ENCODE assay signal across 26 cellular contexts in the genomic region with DNA sequence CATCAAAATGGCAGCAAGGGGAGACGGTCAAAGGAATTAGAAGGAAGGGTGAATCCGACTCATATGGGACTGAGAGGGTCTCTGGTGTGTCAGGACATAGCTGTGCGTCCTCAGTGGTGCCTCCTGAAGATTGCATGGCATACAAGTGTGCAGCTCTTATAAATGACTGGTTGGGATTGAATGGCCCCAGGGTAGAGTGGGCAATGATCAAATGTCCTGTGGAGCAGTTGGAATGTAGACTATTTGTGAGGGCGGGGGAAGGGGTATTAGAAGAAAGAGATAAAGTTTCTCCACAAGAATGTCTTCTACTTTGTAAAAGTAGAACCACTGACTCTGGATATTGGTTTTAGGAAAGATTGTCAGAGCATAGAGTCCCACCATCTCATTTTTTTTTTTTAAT. TPM values are rescaled to one million over a fixed set of nuclear protein-coding genes. Genes with fewer than 3 reads are reported as not detected.
DNase-seq lines count a peak whose midpoint lies in the region; ATAC-seq and TF ChIP-seq lines count a peak whose summit lies in the region.
"Had no signal": no experiment of that assay in that cellular context is flagged by ENCODE, and none has a peak within 500 bp of the region (broad histone marks: within the 10 kb centered on the region; RNA-seq: fewer than 3 reads in every experiment).

No MANE protein-coding gene starts in this region.

- DNase-seq in T-helper 2 cell treated with Interferon-gamma antibody and Interleukin-4, amounts not matched to agents 5 μg/mL and 100 μg/mL, for 36 hours (ENCODE audit: low spot score): no peak
- DNase-seq in T-helper 2 cell (no peak), natural killer cell (no peak), RPMI8226 (no peak), activated gamma-delta T cell (lab: John Stamatoyannopoulos, UW) (no peak)
- DNase-seq in natural killer cell treated with Interleukin-12 subunit alpha and Interleukin-12 subunit beta and Interleukin-15 and Interleukin-18, amount 100 ng/mL, for 72 hours (ENCODE audit: low spot score): no peak
- DNase-seq in activated T-helper 2 cell treated with anti-CD3 and anti-CD28 coated beads, Interferon-gamma antibody, Interleukin-2, Interleukin-4, amounts not matched to agents 10 μg/mL and 5 μg/mL and 100 μg/mL, durations not matched to agents 14 hours and 24 hours and 36 hours (ENCODE audit: low spot score): no peak
- no peak for DNase-seq in stimulated activated effector memory CD8-positive, alpha-beta T cell treated with anti-CD3 and anti-CD28 coated beads, Interleukin-12 subunit alpha, Interleukin-12 subunit beta, amount 100 ng/mL, for 72 hours (ENCODE audit: low spot score in 2 of 2)
- DNase-seq: 8988T; caudate nucleus; DMS79; effector memory CD4-positive, alpha-beta T cell; HCEC 1CT; hypothalamus; left cardiac atrium; NCI-H1694; NCI-H446 treated with DMSO at 0.1 percent for 48 hours; NCI-H774; ovary; upper lobe of right lung had no signal

- intact Hi-C loops in natural killer cell (cut with micrococcal nuclease): no loop called here
- intact Hi-C loops in activated T-helper 2 cell treated with anti-CD3 and anti-CD28 coated beads, Interferon-gamma antibody, Interleukin-2, Interleukin-4, amounts not matched to agents 10 μg/mL and 5 μg/mL and 100 μg/mL, durations not matched to agents 14 hours and 24 hours and 36 hours (cut with micrococcal nuclease): loop anchor here (5.0 kb wide), 2 partner anchors 105 to 215 kb away; no protein-coding TSS in a partner anchor

- peaks cover 3% of the 10 kb centered on the region for H3K9me3 Mint-ChIP-seq in T-helper 2 cell treated with Interferon-gamma antibody and Interleukin-4, amounts not matched to agents 5 μg/mL and 100 μg/mL, for 36 hours
- H3K9me3 Mint-ChIP-seq in natural killer cell treated with Interleukin-12 subunit alpha and Interleukin-12 subunit beta and Interleukin-15 and Interleukin-18, amount 100 ng/mL, for 72 hours: peaks cover 8% of the 10 kb centered on the region
- no peaks in the 10 kb centered on the region for H3K9me3 Mint-ChIP-seq in natural killer cell
- peaks cover 4% of the 10 kb centered on the region for H3K9me3 Mint-ChIP-seq in activated T-helper 2 cell treated with anti-CD3 and anti-CD28 coated beads, Interferon-gamma antibody, Interleukin-2, Interleukin-4, amounts not matched to agents 10 μg/mL and 5 μg/mL and 100 μg/mL, durations not matched to agents 14 hours and 24 hours and 36 hours
- H3K9me3 Mint-ChIP-seq in stimulated activated effector memory CD8-positive, alpha-beta T cell treated with anti-CD3 and anti-CD28 coated beads, Interleukin-12 subunit alpha, Interleukin-12 subunit beta, amount 100 ng/mL, for 72 hours: peaks cover 5% of the 10 kb centered on the region
- H3K9me3 Mint-ChIP-seq: nephron; stimulated activated memory B cell treated with anti-CD40 and anti-IgM and Interleukin-4, amounts not matched to agents 10 μg/mL and 1 μg/mL and 100 μg/mL, for 72 hours had no signal

- H3K36me3 Mint-ChIP-seq in T-helper 2 cell treated with Interferon-gamma antibody and Interleukin-4, amounts not matched to agents 5 μg/mL and 100 μg/mL, for 36 hours (ENCODE audit: low read depth): peaks cover 5% of the 10 kb centered on the region
- H3K36me3 Mint-ChIP-seq in natural killer cell treated with Interleukin-12 subunit alpha and Interleukin-12 subunit beta and Interleukin-15 and Interleukin-18, amount 100 ng/mL, for 72 hours: peaks cover 13% of the 10 kb centered on the region
- H3K36me3 Mint-ChIP-seq in natural killer cell: no peaks in the 10 kb centered on the region
- H3K36me3 Mint-ChIP-seq in activated T-helper 2 cell treated with anti-CD3 and anti-CD28 coated beads, Interferon-gamma antibody, Interleukin-2, Interleukin-4, amounts not matched to agents 10 μg/mL and 5 μg/mL and 100 μg/mL, durations not matched to agents 14 hours and 24 hours and 36 hours (ENCODE audit: low read depth): peaks cover 13% of the 10 kb centered on the region
- H3K36me3 Mint-ChIP-seq in stimulated activated effector memory CD8-positive, alpha-beta T cell treated with anti-CD3 and anti-CD28 coated beads, Interleukin-12 subunit alpha, Interleukin-12 subunit beta, amount 100 ng/mL, for 72 hours: peaks cover 16% of the 10 kb centered on the region
- H3K36me3 Mint-ChIP-seq: stimulated activated memory B cell treated with anti-CD40 and anti-IgM and Interleukin-4, amounts not matched to agents 10 μg/mL and 1 μg/mL and 100 μg/mL, for 72 hours had no signal

- no peak for TF ChIP-seq CTCF in natural killer cell (IDR thresholded peaks at IDR 0.05)

- H3K4me1 Mint-ChIP-seq in T-helper 2 cell treated with Interferon-gamma antibody and Interleukin-4, amounts not matched to agents 5 μg/mL and 100 μg/mL, for 36 hours (ENCODE audit: low read depth): peaks cover 71% of the 10 kb centered on the region
- peaks cover 51 to 71% of the 10 kb centered on the region in 2 donors for H3K4me1 Mint-ChIP-seq in natural killer cell treated with Interleukin-12 subunit alpha and Interleukin-12 subunit beta and Interleukin-15 and Interleukin-18, amount 100 ng/mL, for 72 hours (ENCODE audit: low read depth in 2 of 2)
- peaks cover 0 to 5% of the 10 kb centered on the region in 2 donors for H3K4me1 Mint-ChIP-seq in natural killer cell
- peaks cover 76% of the 10 kb centered on the region for H3K4me1 Mint-ChIP-seq in activated T-helper 2 cell treated with anti-CD3 and anti-CD28 coated beads, Interferon-gamma antibody, Interleukin-2, Interleukin-4, amounts not matched to agents 10 μg/mL and 5 μg/mL and 100 μg/mL, durations not matched to agents 14 hours and 24 hours and 36 hours (ENCODE audit: low read depth)
- H3K4me1 Mint-ChIP-seq in stimulated activated effector memory CD8-positive, alpha-beta T cell treated with anti-CD3 and anti-CD28 coated beads, Interleukin-12 subunit alpha, Interleukin-12 subunit beta, amount 100 ng/mL, for 72 hours: peaks cover 87% of the 10 kb centered on the region

- peak overlapping the region; percentile 27 for H3K27ac Mint-ChIP-seq in T-helper 2 cell treated with Interferon-gamma antibody and Interleukin-4, amounts not matched to agents 5 μg/mL and 100 μg/mL, for 36 hours
- H3K27ac Mint-ChIP-seq in natural killer cell treated with Interleukin-12 subunit alpha and Interleukin-12 subunit beta and Interleukin-15 and Interleukin-18, amount 100 ng/mL, for 72 hours: peak overlapping the region; percentile 87
- no peak overlapping the region for H3K27ac Mint-ChIP-seq in natural killer cell
- peak overlapping the region; percentile 81 for H3K27ac Mint-ChIP-seq in activated T-helper 2 cell treated with anti-CD3 and anti-CD28 coated beads, Interferon-gamma antibody, Interleukin-2, Interleukin-4, amounts not matched to agents 10 μg/mL and 5 μg/mL and 100 μg/mL, durations not matched to agents 14 hours and 24 hours and 36 hours
- peak overlapping the region; percentile 89 for H3K27ac Mint-ChIP-seq in stimulated activated effector memory CD8-positive, alpha-beta T cell treated with anti-CD3 and anti-CD28 coated beads, Interleukin-12 subunit alpha, Interleukin-12 subunit beta, amount 100 ng/mL, for 72 hours
- H3K27ac Mint-ChIP-seq: stimulated activated memory B cell treated with anti-CD40 and anti-IgM and Interleukin-4, amounts not matched to agents 10 μg/mL and 1 μg/mL and 100 μg/mL, for 72 hours had no signal

- H3K27me3 Mint-ChIP-seq in T-helper 2 cell treated with Interferon-gamma antibody and Interleukin-4, amounts not matched to agents 5 μg/mL and 100 μg/mL, for 36 hours (ENCODE audit: low read depth): no peaks in the 10 kb centered on the region
- H3K27me3 Mint-ChIP-seq in natural killer cell treated with Interleukin-12 subunit alpha and Interleukin-12 subunit beta and Interleukin-15 and Interleukin-18, amount 100 ng/mL, for 72 hours: peaks cover 0 to 8% of the 10 kb centered on the region in 2 donors
- H3K27me3 Mint-ChIP-seq in natural killer cell (ENCODE audit: low read depth in 2 of 2): peaks cover 0 to 6% of the 10 kb centered on the region in 2 donors
- H3K27me3 Mint-ChIP-seq in activated T-helper 2 cell treated with anti-CD3 and anti-CD28 coated beads, Interferon-gamma antibody, Interleukin-2, Interleukin-4, amounts not matched to agents 10 μg/mL and 5 μg/mL and 100 μg/mL, durations not matched to agents 14 hours and 24 hours and 36 hours (ENCODE audit: low read depth): no peaks in the 10 kb centered on the region

- H3K4me3 Mint-ChIP-seq in T-helper 2 cell treated with Interferon-gamma antibody and Interleukin-4, amounts not matched to agents 5 μg/mL and 100 μg/mL, for 36 hours: no peak overlapping the region
- H3K4me3 Mint-ChIP-seq in natural killer cell treated with Interleukin-12 subunit alpha and Interleukin-12 subunit beta and Interleukin-15 and Interleukin-18, amount 100 ng/mL, for 72 hours: peak overlapping the region; percentile 59
- no peak overlapping the region for H3K4me3 Mint-ChIP-seq in natural killer cell
- H3K4me3 Mint-ChIP-seq in activated T-helper 2 cell treated with anti-CD3 and anti-CD28 coated beads, Interferon-gamma antibody, Interleukin-2, Interleukin-4, amounts not matched to agents 10 μg/mL and 5 μg/mL and 100 μg/mL, durations not matched to agents 14 hours and 24 hours and 36 hours (ENCODE audit: low read depth): no peak overlapping the region
- H3K4me3 Mint-ChIP-seq in stimulated activated effector memory CD8-positive, alpha-beta T cell treated with anti-CD3 and anti-CD28 coated beads, Interleukin-12 subunit alpha, Interleukin-12 subunit beta, amount 100 ng/mL, for 72 hours: peak overlapping the region; percentile 46
- H3K4me3 Mint-ChIP-seq: nephron; stimulated activated memory B cell treated with anti-CD40 and anti-IgM and Interleukin-4, amounts not matched to agents 10 μg/mL and 1 μg/mL and 100 μg/mL, for 72 hours had no signal

- no peak for ATAC-seq in natural killer cell treated with Interleukin-12 subunit alpha and Interleukin-12 subunit beta and Interleukin-15 and Interleukin-18, amount 100 ng/mL, for 72 hours
- ATAC-seq in natural killer cell: no peak
- no peak for ATAC-seq in stimulated activated effector memory CD8-positive, alpha-beta T cell treated with anti-CD3 and anti-CD28 coated beads, Interleukin-12 subunit alpha, Interleukin-12 subunit beta, amount 100 ng/mL, for 72 hours

RNA-seq across cellular contexts. Expression of a gene that starts 24.6 kb away (rescaled TPM):
- total RNA-seq in natural killer cell treated with Interleukin-12 subunit alpha and Interleukin-12 subunit beta and Interleukin-15 and Interleukin-18, amount 100 ng/mL, for 72 hours: 10 to 100 TPM; 13.7 to 54.8 TPM
- 1 to 10 TPM in 1 of 3 donors, under 1 TPM in 2; 0.31 to 2.3 (median 0.78) TPM for total RNA-seq in natural killer cell
- 166 and 180 TPM in 2 replicates for total RNA-seq in activated T-helper 2 cell treated with anti-CD3 and anti-CD28 coated beads, Interferon-gamma antibody, Interleukin-2, Interleukin-4, amounts not matched to agents 10 μg/mL and 5 μg/mL and 100 μg/mL, durations not matched to agents 14 hours and 24 hours and 36 hours
- total RNA-seq: epithelial cell of proximal tubule, glomerular endothelial cell, LHCN-M2, skeletal muscle tissue had no signal

RNA-seq across cellular contexts. Expression of a gene that starts 44.4 kb away (rescaled TPM):
- 10 to 100 TPM; 68.8 to 93.6 TPM for total RNA-seq in natural killer cell treated with Interleukin-12 subunit alpha and Interleukin-12 subunit beta and Interleukin-15 and Interleukin-18, amount 100 ng/mL, for 72 hours
- 1 to 10 TPM in 2 of 3 donors, under 1 TPM in 1; 0.35 to 4.2 (median 1.7) TPM for total RNA-seq in natural killer cell
- total RNA-seq in activated T-helper 2 cell treated with anti-CD3 and anti-CD28 coated beads, Interferon-gamma antibody, Interleukin-2, Interleukin-4, amounts not matched to agents 10 μg/mL and 5 μg/mL and 100 μg/mL, durations not matched to agents 14 hours and 24 hours and 36 hours: 76.2 and 78.7 TPM in 2 replicates
- total RNA-seq: epithelial cell of proximal tubule, glomerular endothelial cell, LHCN-M2 had no signal

Comparison
In these comparisons a context has a peak if more than half of its experiments do, and no peak if none do; other contexts are left out.
1. H3K27ac Mint-ChIP-seq: peak in T-helper 2 cell treated with Interferon-gamma antibody and Interleukin-4, amounts not matched to agents 5 μg/mL and 100 μg/mL, for 36 hours (single experiment), natural killer cell treated with Interleukin-12 subunit alpha and Interleukin-12 subunit beta and Interleukin-15 and Interleukin-18, amount 100 ng/mL, for 72 hours (2 of 2), activated T-helper 2 cell treated with anti-CD3 and anti-CD28 coated beads, Interferon-gamma antibody, Interleukin-2, Interleukin-4, amounts not matched to agents 10 μg/mL and 5 μg/mL and 100 μg/mL, durations not matched to agents 14 hours and 24 hours and 36 hours (single experiment) and stimulated activated effector memory CD8-positive, alpha-beta T cell treated with anti-CD3 and anti-CD28 coated beads, Interleukin-12 subunit alpha, Interleukin-12 subunit beta, amount 100 ng/mL, for 72 hours (single experiment); none in natural killer cell (0 of 2).
2. H3K4me3 Mint-ChIP-seq: peak in natural killer cell treated with Interleukin-12 subunit alpha and Interleukin-12 subunit beta and Interleukin-15 and Interleukin-18, amount 100 ng/mL, for 72 hours (single experiment) and stimulated activated effector memory CD8-positive, alpha-beta T cell treated with anti-CD3 and anti-CD28 coated beads, Interleukin-12 subunit alpha, Interleukin-12 subunit beta, amount 100 ng/mL, for 72 hours (single experiment); none in T-helper 2 cell treated with Interferon-gamma antibody and Interleukin-4, amounts not matched to agents 5 μg/mL and 100 μg/mL, for 36 hours (single experiment), natural killer cell (single experiment) and activated T-helper 2 cell treated with anti-CD3 and anti-CD28 coated beads, Interferon-gamma antibody, Interleukin-2, Interleukin-4, amounts not matched to agents 10 μg/mL and 5 μg/mL and 100 μg/mL, durations not matched to agents 14 hours and 24 hours and 36 hours (single experiment).
3. RNA of a gene that starts 24.6 kb away (total RNA-seq): 166 to 180 TPM in activated T-helper 2 cell treated with anti-CD3 and anti-CD28 coated beads, Interferon-gamma antibody, Interleukin-2, Interleukin-4, amounts not matched to agents 10 μg/mL and 5 μg/mL and 100 μg/mL, durations not matched to agents 14 hours and 24 hours and 36 hours and 13.7 to 54.8 TPM in natural killer cell treated with Interleukin-12 subunit alpha and Interleukin-12 subunit beta and Interleukin-15 and Interleukin-18, amount 100 ng/mL, for 72 hours; 0.31 to 2.3 TPM in natural killer cell; every median in the first group is over 4 times any median in the second.
4. RNA of a gene that starts 44.4 kb away (total RNA-seq): 68.8 to 93.6 TPM in natural killer cell treated with Interleukin-12 subunit alpha and Interleukin-12 subunit beta and Interleukin-15 and Interleukin-18, amount 100 ng/mL, for 72 hours and 76.2 to 78.7 TPM in activated T-helper 2 cell treated with anti-CD3 and anti-CD28 coated beads, Interferon-gamma antibody, Interleukin-2, Interleukin-4, amounts not matched to agents 10 μg/mL and 5 μg/mL and 100 μg/mL, durations not matched to agents 14 hours and 24 hours and 36 hours; 0.35 to 4.2 TPM in natural killer cell; every median in the first group is over 10 times any median in the second.